Comparison of ENCODE assay signal across 9 cellular contexts in the genomic region with DNA sequence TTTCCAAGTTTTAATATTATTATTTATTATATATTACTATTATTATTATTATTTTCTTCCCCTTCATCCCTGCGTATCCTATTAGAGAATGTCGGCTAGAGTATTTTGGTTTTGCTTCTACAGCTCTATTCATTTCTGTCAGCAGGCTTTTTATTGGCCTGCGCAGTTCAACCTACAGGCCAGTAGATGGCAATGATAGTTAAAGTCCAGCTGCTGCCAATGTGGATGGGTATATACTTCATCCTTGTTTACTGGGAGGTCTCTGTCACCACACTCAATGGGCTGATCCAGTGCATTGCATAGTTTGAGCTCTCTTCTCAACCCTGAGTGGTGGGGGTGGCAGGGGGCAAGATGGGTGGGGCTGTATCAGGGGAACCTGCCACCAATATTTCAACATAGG.
DNase-seq lines count a peak whose midpoint lies in the region; ATAC-seq and TF ChIP-seq lines count a peak whose summit lies in the region.
"Had no signal": no experiment of that assay in that cellular context is flagged by ENCODE, and none has a peak within 500 bp of the region (broad histone marks: within the 10 kb centered on the region; RNA-seq: fewer than 3 reads in every experiment).

No MANE protein-coding gene starts in this region.

- H3K4me3 ChIP-seq in OCI-LY3 (ENCODE audit: low read length): no peak overlapping the region
- H3K4me3 ChIP-seq in psoas muscle: no peak overlapping the region
- H3K4me3 ChIP-seq: SK-N-MC had no signal

- H3K27me3 ChIP-seq in OCI-LY3 (ENCODE audit: low read depth, low read length) (no peaks in the 10 kb centered on the region), psoas muscle (ENCODE audit: insufficient read depth in 3 of 3, low read length in 2 of 3) (no peaks in the 10 kb centered on the region)

- H3K9me3 ChIP-seq in OCI-LY3 (ENCODE audit: insufficient read depth, low read length): 0 out of 2 replicates have a peak, but pooled peaks cover 4% of the 10 kb centered on the region
- peaks cover 6% of the 10 kb centered on the region for H3K9me3 ChIP-seq in psoas muscle

- no peak overlapping the region for H2AFZ ChIP-seq in OCI-LY3 (ENCODE audit: low read depth, low read length)

- no peak overlapping the region for H3K4me2 ChIP-seq in OCI-LY3 (ENCODE audit: low read length)

- intact Hi-C loops in psoas muscle (cut with DNase I): no loop called here

- H4K20me1 ChIP-seq in OCI-LY3 (ENCODE audit: insufficient read depth, low read length): no peaks in the 10 kb centered on the region

- H3K79me2 ChIP-seq in OCI-LY3 (ENCODE audit: low read length): no peaks in the 10 kb centered on the region

- H3K9ac ChIP-seq in OCI-LY3 (ENCODE audit: low read length): no peak overlapping the region

- 27 to 67% (median 64%) methylated on average over 3 of the region's 3 CpGs for WGBS in psoas muscle, 3 donors

- ATAC-seq in HG02759 (IDR thresholded peaks at IDR 0.05; ENCODE audit: unreplicated experiment) (peak; percentile 75), psoas muscle (no peak)

- peak; percentile 52 for TF ChIP-seq CTCF in GM10266 (IDR thresholded peaks at IDR 0.05; ENCODE audit: control insufficient read depth, insufficient read depth, low read depth, missing control alignments)
- TF ChIP-seq CTCF in OCI-LY3 (IDR thresholded peaks at IDR 0.05; ENCODE audit: low read depth, low read length): peak; percentile 73
- TF ChIP-seq CTCF in psoas muscle (IDR thresholded peaks at IDR 0.05): no peak

- DNase-seq in GM10266 (ENCODE audit: extremely low spot score) (peak; percentile 8), globus pallidus (ENCODE audit: low spot score) (peak; percentile 14), occipital lobe (lab: John Stamatoyannopoulos, UW) (no peak), psoas muscle (no peak), cerebellum (ENCODE audit: low spot score) (no peak)
- no peak for DNase-seq in central memory CD4-positive, alpha-beta T cell

- H3K4me1 ChIP-seq in OCI-LY3 (ENCODE audit: low read length): peaks cover 4% of the 10 kb centered on the region; the same call in 1 of the 2 replicates
- no peaks in the 10 kb centered on the region for H3K4me1 ChIP-seq in psoas muscle

- H3K27ac ChIP-seq in OCI-LY3 (ENCODE audit: low read length): no peak overlapping the region
- no peak overlapping the region for H3K27ac ChIP-seq in psoas muscle
- H3K27ac ChIP-seq: SK-N-MC had no signal

- peaks cover 4% of the 10 kb centered on the region for H3K36me3 ChIP-seq in OCI-LY3 (replicated peaks; ENCODE audit: low read depth, low read length)
- H3K36me3 ChIP-seq in psoas muscle (ENCODE audit: insufficient read depth in 1 of 2, low read depth in 1 of 2): no peaks in the 10 kb centered on the region

Comparison
In these comparisons a context has a peak if more than half of its experiments do, and no peak if none do; other contexts are left out.
1. DNase-seq: peak in GM10266 (single experiment) and globus pallidus (single experiment); none in occipital lobe (single experiment), psoas muscle (0 of 2), central memory CD4-positive, alpha-beta T cell (single experiment) and cerebellum (single experiment).